Comparison of ENCODE assay signal across 23 cellular contexts in the genomic region with DNA sequence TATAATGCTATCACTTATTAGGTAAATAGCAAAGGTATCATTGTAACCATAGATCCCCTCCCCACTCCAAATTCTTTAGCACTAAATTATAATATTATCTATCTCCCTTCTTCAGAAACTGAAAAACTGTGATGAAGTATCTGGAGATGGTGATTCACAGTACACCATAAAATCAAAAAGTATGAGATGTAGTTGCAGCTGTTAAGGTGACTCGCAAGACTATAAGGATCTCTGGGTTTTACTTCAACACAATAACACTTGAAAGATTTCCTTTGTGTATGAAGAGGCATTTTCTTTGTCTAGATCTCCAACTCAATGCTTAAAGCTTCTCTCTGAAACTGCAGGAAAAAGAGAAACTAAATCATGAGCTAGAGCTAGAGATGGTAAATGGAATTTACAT. TPM values are rescaled to one million over a fixed set of nuclear protein-coding genes. Genes with fewer than 3 reads are reported as not detected.
DNase-seq lines count a peak whose midpoint lies in the region; ATAC-seq and TF ChIP-seq lines count a peak whose summit lies in the region.
"Had no signal": no experiment of that assay in that cellular context is flagged by ENCODE, and none has a peak within 500 bp of the region (broad histone marks: within the 10 kb centered on the region; RNA-seq: fewer than 3 reads in every experiment).

No MANE protein-coding gene starts in this region.

- no peak for TF ChIP-seq POLR2A in IMR-90 (IDR thresholded peaks at IDR 0.05; ENCODE audit: low read depth, low read length)

- dilution Hi-C loops in IMR-90 (cut with HindIII; ENCODE audit: low sequenced_read_pairs, unreplicated experiment): no loop called here

- DNase-seq in activated T-cell treated with anti-CD3 and anti-CD28 coated beads, Interleukin-2, amount 50 U/mL, for 4 hours: no peak
- no peak for DNase-seq in activated T-cell treated with anti-CD3 and anti-CD28 coated beads, Interleukin-2, amount 50 U/mL, for 48 hours
- DNase-seq in IMR-90: peak; percentile 78
- DNase-seq in astrocyte of the spinal cord (ENCODE audit: low read depth, low spot score): peak; percentile 28
- peak; percentile 50 for DNase-seq in kidney tubule cell (ENCODE audit: low spot score)
- no peak for DNase-seq in NCI-H1694 (lab: John Stamatoyannopoulos, UW)
- no peak for DNase-seq in naive thymus-derived CD4-positive, alpha-beta T cell
- DNase-seq in Right ventricle myocardium inferior (ENCODE audit: missing footprints): no peak
- DNase-seq: CD4-positive, alpha-beta memory T cell; DND-41; dorsolateral prefrontal cortex; H7; islet precursor cell; NCI-H2081; NCI-H526; posterior cingulate gyrus; stimulated activated CD4-positive, alpha-beta T cell treated with anti-CD3 and anti-CD28 coated beads, Interleukin-4, amount 100 ng/mL, for 1 hour; T1000 had no signal

- in situ Hi-C loops in IMR-90 (cut with MboI; ENCODE audit: low sequenced_read_pairs) (no loop called here), astrocyte of the spinal cord (cut with HindIII; ENCODE audit: low sequenced_read_pairs) (no loop called here)

- intact Hi-C loops in IMR-90 (cut with micrococcal nuclease) (no loop called here), Right ventricle myocardium inferior (cut with DNase I) (no loop called here)
- intact Hi-C loops in naive thymus-derived CD4-positive, alpha-beta T cell (cut with micrococcal nuclease): no loop called here

- peaks cover 11% of the 10 kb centered on the region for H3K36me3 Mint-ChIP-seq in activated T-cell treated with anti-CD3 and anti-CD28 coated beads, Interleukin-2, amount 50 U/mL, for 4 hours (ENCODE audit: insufficient read depth)
- peaks cover 0 to 24% (median 9%) of the 10 kb centered on the region in 5 donors for H3K36me3 Mint-ChIP-seq in naive thymus-derived CD4-positive, alpha-beta T cell

- no peak overlapping the region for H4K91ac ChIP-seq in IMR-90 (ENCODE audit: insufficient read depth, low read depth, low read length)

- H3K9me3 ChIP-seq in IMR-90 (ENCODE audit: control insufficient read depth, insufficient read depth, low read length): no peaks in the 10 kb centered on the region
- H3K9me3 ChIP-seq in naive thymus-derived CD4-positive, alpha-beta T cell (ENCODE audit: control insufficient read depth in 2 of 3, low read length in 3 of 3): no peaks in the 10 kb centered on the region

- BruUV-seq in IMR-90 (replicated peaks; lab: Mats Ljungman, UMichigan): no TSS peak

- peaks cover 28% of the 10 kb centered on the region for H3K4me1 Mint-ChIP-seq in activated T-cell treated with anti-CD3 and anti-CD28 coated beads, Interleukin-2, amount 50 U/mL, for 4 hours (ENCODE audit: low read depth)
- H3K4me1 Mint-ChIP-seq in naive thymus-derived CD4-positive, alpha-beta T cell: peaks cover 8 to 60% (median 46%) of the 10 kb centered on the region in 7 donors

- CTCF ChIA-PET in IMR-90 (lab: Yijun Ruan, JAX): interaction anchor here (0.5 kb wide), 1 partner anchor 315 kb away, joined by 5 read pairs; no protein-coding TSS in a partner anchor
- CTCF ChIA-PET in naive thymus-derived CD4-positive, alpha-beta T cell (lab: Charles Lee): no interaction called here

- no peak overlapping the region for H2BK20ac ChIP-seq in IMR-90 (ENCODE audit: low read depth, low read length)

- H2AK5ac ChIP-seq in IMR-90 (ENCODE audit: low read depth, low read length): no peak overlapping the region

- peak overlapping the region; percentile 1; the same call in 1 of the 2 replicates for H3K18ac ChIP-seq in IMR-90 (ENCODE audit: low read depth, low read length)

- POLR2A ChIA-PET in IMR-90 (lab: Charles Lee; ENCODE audit: unreplicated experiment): no interaction called here
- POLR2A ChIA-PET in naive thymus-derived CD4-positive, alpha-beta T cell (lab: Charles Lee): interaction anchor here (0.5 kb wide), 1 partner anchor 109 kb away, joined by 3 read pairs; no protein-coding TSS in a partner anchor

- peak overlapping the region; percentile 16; the same call in 1 of the 2 replicates for H2BK120ac ChIP-seq in IMR-90 (ENCODE audit: low read depth, low read length)

- no peak for TF ChIP-seq CTCF in IMR-90 (conservative IDR thresholded peaks at IDR 0.05; ENCODE audit: low read depth, low read length)
- no peak for TF ChIP-seq CTCF in astrocyte of the spinal cord (IDR thresholded peaks at IDR 0.05; ENCODE audit: low read depth, low read length)

- peak overlapping the region in 1 of 2 experiments; percentile 3; a peak in 1 of 4 replicates for H4K8ac ChIP-seq in IMR-90 (ENCODE audit: low read depth in 2 of 2, low read length in 2 of 2)

- H3K4me3 ChIP-seq in IMR-90 (ENCODE audit: insufficient read depth, low read depth, low read length) (no peak overlapping the region), astrocyte of the spinal cord (ENCODE audit: low read depth, low read length) (no peak overlapping the region)
- no peak overlapping the region for H3K4me3 ChIP-seq in naive thymus-derived CD4-positive, alpha-beta T cell (ENCODE audit: low read length)
- H3K4me3 ChIP-seq: cardiac muscle cell, dorsolateral prefrontal cortex, skin epidermis had no signal

- H3K27me3 ChIP-seq in IMR-90 (ENCODE audit: control insufficient read depth, insufficient read depth, low read length): no peaks in the 10 kb centered on the region
- H3K27me3 ChIP-seq in naive thymus-derived CD4-positive, alpha-beta T cell (ENCODE audit: control insufficient read depth in 2 of 2, insufficient read depth in 2 of 2, low read length in 2 of 2): no peaks in the 10 kb centered on the region
- H3K27me3 ChIP-seq: cardiac muscle cell, dorsolateral prefrontal cortex had no signal

- ATAC-seq in activated T-cell treated with anti-CD3 and anti-CD28 coated beads, Interleukin-2, amount 50 U/mL, for 4 hours: peak; percentile 86 to 90
- ATAC-seq in IMR-90 (ENCODE audit: low read depth): no peak
- ATAC-seq in naive thymus-derived CD4-positive, alpha-beta T cell: no peak
- no peak for ATAC-seq in Right ventricle myocardium inferior
- ATAC-seq: esophagus mucosa had no signal

- peaks cover 5 to 9% of the 10 kb centered on the region in 2 experiments; a peak in 2 of 4 replicates for H3K79me1 ChIP-seq in IMR-90 (ENCODE audit: low read depth in 1 of 2, low read length in 2 of 2)

- whole genome bisulfite sequencing in IMR-90 (ENCODE audit: extremely low coverage in 2 of 2, insufficient read length in 1 of 2), 2 experiments: no CpG with 5 or more reads among the region's 1 CpG

- H2BK5ac ChIP-seq in IMR-90 (ENCODE audit: low read depth, low read length, poor library complexity, severe bottlenecking): peak overlapping the region; percentile 67

- H3K14ac ChIP-seq in IMR-90 (replicated peaks; ENCODE audit: low read depth, low read length): no peak overlapping the region

- no peak overlapping the region for H3K27ac ChIP-seq in IMR-90 (ENCODE audit: insufficient read depth, low read length)
- H3K27ac ChIP-seq in naive thymus-derived CD4-positive, alpha-beta T cell (ENCODE audit: low read depth, low read length): no peak overlapping the region
- H3K27ac ChIP-seq: cardiac muscle cell, dorsolateral prefrontal cortex, skin epidermis had no signal

- no peak overlapping the region for H3K4ac ChIP-seq in IMR-90 (ENCODE audit: low read depth, low read length)

- H2BK15ac ChIP-seq in IMR-90 (ENCODE audit: low read depth, low read length): no peak overlapping the region

- no peak overlapping the region for H3K56ac ChIP-seq in IMR-90 (ENCODE audit: extremely low read depth, insufficient read depth, low read length)

- H2AFZ ChIP-seq in IMR-90 (replicated peaks; ENCODE audit: low read length, poor library complexity): no peak overlapping the region

- no peaks in the 10 kb centered on the region for H3K9me3 Mint-ChIP-seq in activated T-cell treated with anti-CD3 and anti-CD28 coated beads, Interleukin-2, amount 50 U/mL, for 4 hours
- H3K9me3 Mint-ChIP-seq in naive thymus-derived CD4-positive, alpha-beta T cell: no peaks in the 10 kb centered on the region
- H3K9me3 Mint-ChIP-seq: CD4-positive, alpha-beta memory T cell; IgD-negative memory B cell; nephron had no signal

- H3K9me1 ChIP-seq in IMR-90 (ENCODE audit: insufficient read depth, low read length): peaks cover 5% of the 10 kb centered on the region; the same call in 1 of the 2 replicates

- TF ChIP-seq RAD21 in IMR-90 (IDR thresholded peaks at IDR 0.05; ENCODE audit: low read length): no peak

- H3K9ac ChIP-seq in IMR-90 (ENCODE audit: low read depth, low read length): no peak overlapping the region

- no peaks in the 10 kb centered on the region for H3K36me3 ChIP-seq in IMR-90 (ENCODE audit: control insufficient read depth, insufficient read depth, low read length)
- no peaks in the 10 kb centered on the region for H3K36me3 ChIP-seq in naive thymus-derived CD4-positive, alpha-beta T cell (ENCODE audit: control insufficient read depth in 2 of 3, insufficient read depth in 3 of 3, low read length in 3 of 3)
- H3K36me3 ChIP-seq: cardiac muscle cell had no signal

- H4K20me1 ChIP-seq in IMR-90 (ENCODE audit: insufficient read depth, low read length): no peaks in the 10 kb centered on the region

- H3K4me1 ChIP-seq in IMR-90 (ENCODE audit: control insufficient read depth, insufficient read depth, low read length): peaks cover 8% of the 10 kb centered on the region
- H3K4me1 ChIP-seq in naive thymus-derived CD4-positive, alpha-beta T cell (ENCODE audit: control insufficient read depth in 2 of 2, insufficient read depth in 2 of 2, low read length in 2 of 2): no peaks in the 10 kb centered on the region

- no peak overlapping the region for H4K5ac ChIP-seq in IMR-90 (ENCODE audit: low read depth, low read length)

- H3K27me3 Mint-ChIP-seq in activated T-cell treated with anti-CD3 and anti-CD28 coated beads, Interleukin-2, amount 50 U/mL, for 4 hours (ENCODE audit: low read depth): no peaks in the 10 kb centered on the region
- H3K27me3 Mint-ChIP-seq in naive thymus-derived CD4-positive, alpha-beta T cell: no peaks in the 10 kb centered on the region
- H3K27me3 Mint-ChIP-seq: CD4-positive, alpha-beta memory T cell; IgD-negative memory B cell had no signal

- H3K23ac ChIP-seq in IMR-90 (ENCODE audit: low read depth, low read length): no peak overlapping the region

- H3K4me2 ChIP-seq in IMR-90 (ENCODE audit: low read depth, low read length): peak overlapping the region; percentile 35; the same call in 1 of the 2 replicates

- no peak overlapping the region for H2AK9ac ChIP-seq in IMR-90 (replicated peaks; ENCODE audit: low read depth, low read length, poor library complexity)

- H3K27ac Mint-ChIP-seq in naive thymus-derived CD4-positive, alpha-beta T cell: peak overlapping the region in 1 of 9 donors; percentile 44
- H3K27ac Mint-ChIP-seq: CD4-positive, alpha-beta memory T cell; nephron had no signal

- H3K4me3 Mint-ChIP-seq in activated T-cell treated with anti-CD3 and anti-CD28 coated beads, Interleukin-2, amount 50 U/mL, for 4 hours: no peak overlapping the region
- peak overlapping the region in 3 of 10 donors; percentile 1 to 12 (median 8) for H3K4me3 Mint-ChIP-seq in naive thymus-derived CD4-positive, alpha-beta T cell
- H3K4me3 Mint-ChIP-seq: CD4-positive, alpha-beta memory T cell; IgD-negative memory B cell; nephron had no signal

RNA-seq across cellular contexts. Expression of a gene that starts 46.9 kb away (rescaled TPM):
- 10 to 100 TPM; 31.5 to 46.6 (median 38.4) TPM for total RNA-seq in activated T-cell treated with anti-CD3 and anti-CD28 coated beads, Interleukin-2, amount 50 U/mL, for 4 hours
- 35.3 and 46.9 TPM in 2 replicates for total RNA-seq in IMR-90 (2012; rRNA removed)
- 30.0 and 42.3 TPM in 2 replicates for polyA plus RNA-seq in IMR-90 (2012; rRNA removed)
- 12.0 and 21.4 TPM in 2 replicates for polyA plus RNA-seq in IMR-90 (2012; cell fraction: cytosol; rRNA removed)
- polyA plus RNA-seq in IMR-90 (2012; cell fraction: nucleus; rRNA removed; ENCODE audit: low replicate concordance): 8.6 and 20.4 TPM in 2 replicates
- 10 to 100 TPM; 18.0 to 45.4 (median 26.4) TPM for total RNA-seq in naive thymus-derived CD4-positive, alpha-beta T cell
- 10 to 100 TPM; 27.4 to 48.1 TPM for polyA plus RNA-seq in naive thymus-derived CD4-positive, alpha-beta T cell
- 27.6 TPM for total RNA-seq in Right ventricle myocardium inferior

Comparison
In these comparisons a context has a peak if more than half of its experiments do, and no peak if none do; other contexts are left out.
1. ATAC-seq: peak in activated T-cell treated with anti-CD3 and anti-CD28 coated beads, Interleukin-2, amount 50 U/mL, for 4 hours (2 of 2); none in IMR-90 (single experiment), naive thymus-derived CD4-positive, alpha-beta T cell (single experiment) and Right ventricle myocardium inferior (single experiment).
2. DNase-seq: peak in IMR-90 (single experiment), astrocyte of the spinal cord (single experiment) and kidney tubule cell (single experiment); none in activated T-cell treated with anti-CD3 and anti-CD28 coated beads, Interleukin-2, amount 50 U/mL, for 4 hours (single experiment), activated T-cell treated with anti-CD3 and anti-CD28 coated beads, Interleukin-2, amount 50 U/mL, for 48 hours (0 of 2), NCI-H1694 (single experiment), naive thymus-derived CD4-positive, alpha-beta T cell (0 of 9) and Right ventricle myocardium inferior (single experiment).